23 cellular contexts compared by ENCODE assay signal in genomic region chr5:142427529-142427928, GRCh38.
"Had no signal": no experiment of that assay in that cellular context is flagged by ENCODE, and none has a peak within 500 bp of the region (broad histone marks: within the 10 kb centered on the region; RNA-seq: fewer than 3 reads in every experiment).

No MANE protein-coding gene starts in this region.

- H3K36me3 Mint-ChIP-seq: activated naive CD8-positive, alpha-beta T cell; brain had no signal

- FAIRE-seq: colon, frontal cortex had no signal

- H3K27me3 ChIP-seq: right atrium auricular region, suprapubic skin, transverse colon, uterus had no signal

- ATAC-seq: activated CD4-positive, CD25-positive, alpha-beta regulatory T cell treated with anti-CD3 and anti-CD28 coated beads, Interleukin-2, amount 50 U/mL, for 24 hours; lower lobe of right lung; stimulated activated naive CD8-positive, alpha-beta T cell treated with anti-CD3 and anti-CD28 coated beads, Interleukin-15, Interleukin-2, amounts not matched to agents 100 U/mL and 50 U/mL, for 24 hours had no signal

- H3K9me3 ChIP-seq: lower lobe of right lung, right atrium auricular region, SK-N-SH, suprapubic skin, transverse colon, uterus had no signal

- H3K4me3 ChIP-seq: lower lobe of right lung, right atrium auricular region, suprapubic skin, transverse colon, uterus had no signal

- H3K9ac ChIP-seq: SK-N-SH had no signal

- DNase-seq: activated CD8-positive, alpha-beta memory T cell treated with anti-CD3 and anti-CD28 coated beads for 24 hours; activated CD8-positive, alpha-beta memory T cell treated with anti-CD3 and anti-CD28 coated beads, Interleukin-2, amount 50 U/mL, for 48 hours; activated gamma-delta T cell treated with Interleukin-2 at 50 U/mL for 16 hours; activated T-cell treated with anti-CD3 and anti-CD28 coated beads, Interleukin-2, amount 50 U/mL, for 48 hours; amygdala; central memory CD4-positive, alpha-beta T cell; kidney glomerular epithelial cell; lower lobe of right lung; midbrain; SK-N-SH; stimulated activated naive CD8-positive, alpha-beta T cell treated with anti-CD3 and anti-CD28 coated beads, Interleukin-15, Interleukin-2, amounts not matched to agents 100 U/mL and 50 U/mL, for 24 hours; T-helper 1 cell; T1000; transverse colon; uterus had no signal

- H3K27ac ChIP-seq: lower lobe of right lung, suprapubic skin had no signal

- H3K36me3 ChIP-seq: lower lobe of right lung, right atrium auricular region, suprapubic skin, transverse colon, uterus had no signal

- H3K27me3 Mint-ChIP-seq: activated naive CD8-positive, alpha-beta T cell; progenitor cell of endocrine pancreas had no signal

- H3K4me3 Mint-ChIP-seq: activated naive CD8-positive, alpha-beta T cell; brain had no signal

- H3K4me2 ChIP-seq: SK-N-SH had no signal

- H3K4me1 ChIP-seq: uterus had no signal

- H3K27ac Mint-ChIP-seq: activated naive CD8-positive, alpha-beta T cell; progenitor cell of endocrine pancreas had no signal
